Comparison of ENCODE assay signal across 8 cellular contexts in genomic region chr21:31872072-31872451, GRCh38. TPM values are rescaled to one million over a fixed set of nuclear protein-coding genes. Genes with fewer than 3 reads are reported as not detected.
DNase-seq lines count a peak whose midpoint lies in the region; ATAC-seq, FAIRE-seq and TF ChIP-seq lines count a peak whose summit lies in the region.

No MANE protein-coding gene starts in this region.

- H3K9me3 Mint-ChIP-seq in nephron: no peaks in the 10 kb centered on the region

- H3K27me3 ChIP-seq in BE2C (no peaks in the 10 kb centered on the region), HUES6 (ENCODE audit: control insufficient read depth, insufficient read depth, low read length) (peaks cover 28% of the 10 kb centered on the region), ectodermal cell (ENCODE audit: control insufficient read depth, insufficient read depth, low read length, poor library complexity, severe bottlenecking) (peaks cover 39% of the 10 kb centered on the region), gastrocnemius medialis (peaks cover 35 to 42% (median 40%) of the 10 kb centered on the region in 3 donors)

- no peaks in the 10 kb centered on the region for H3K9me3 ChIP-seq in BE2C
- no peaks in the 10 kb centered on the region for H3K9me3 ChIP-seq in HUES6 (ENCODE audit: control insufficient read depth, insufficient read depth, low read depth, low read length)
- H3K9me3 ChIP-seq in ectodermal cell (ENCODE audit: control insufficient read depth, low read length): no peaks in the 10 kb centered on the region
- H3K9me3 ChIP-seq in gastrocnemius medialis: no peaks in the 10 kb centered on the region

- H3K27ac ChIP-seq in HUES6 (ENCODE audit: low read depth, low read length) (no peak overlapping the region), ectodermal cell (ENCODE audit: insufficient read depth, low read depth, low read length, poor library complexity, severe bottlenecking) (no peak overlapping the region), gastrocnemius medialis (no peak overlapping the region)

- H3K4me3 ChIP-seq in BE2C (ENCODE audit: low read depth, low read length) (peak overlapping the region; percentile 67), HUES6 (ENCODE audit: low read depth, low read length) (peak overlapping the region; percentile 79), ectodermal cell (ENCODE audit: insufficient read depth, low read depth, low read length) (peak overlapping the region; percentile 66), gastrocnemius medialis (peak overlapping the region in 2 of 4 donors; percentile 55 to 61)

- TF ChIP-seq POLR2A in gastrocnemius medialis (IDR thresholded peaks at IDR 0.05): no peak

- peak overlapping the region; percentile 69 for H3K9ac ChIP-seq in HUES6 (ENCODE audit: low read length)

- no peaks in the 10 kb centered on the region for H3K4me1 ChIP-seq in BE2C
- H3K4me1 ChIP-seq in HUES6 (ENCODE audit: control insufficient read depth, insufficient read depth, low read length): peaks cover 29% of the 10 kb centered on the region
- H3K4me1 ChIP-seq in ectodermal cell (ENCODE audit: control insufficient read depth, insufficient read depth, low read length): peaks cover 8% of the 10 kb centered on the region
- peaks cover 3 to 13% of the 10 kb centered on the region in 2 donors for H3K4me1 ChIP-seq in gastrocnemius medialis

- in situ Hi-C loops in gastrocnemius medialis (cut with MboI; ENCODE audit: low sequenced_read_pairs in 4 of 4): no loop called here

- intact Hi-C loops in gastrocnemius medialis (cut with DNase I; ENCODE audit: low total_unique reads): loop anchor here (5.0 kb wide), 1 partner anchor 140 kb away; the partner anchor contains the start of gene SCAF4

- H3K4me1 Mint-ChIP-seq in nephron: peaks cover 38% of the 10 kb centered on the region

- peaks cover 5% of the 10 kb centered on the region for H3K36me3 Mint-ChIP-seq in nephron (ENCODE audit: low read depth)

- no peak for ATAC-seq in gastrocnemius medialis

- peaks cover 17% of the 10 kb centered on the region for H3K27me3 Mint-ChIP-seq in nephron (ENCODE audit: low read depth)

- no peak for TF ChIP-seq CTCF in BE2C (IDR thresholded peaks at IDR 0.05; ENCODE audit: low read depth, low read length)
- no peak for TF ChIP-seq CTCF in nephron (IDR thresholded peaks at IDR 0.05; ENCODE audit: unreplicated experiment in 3 of 3)
- no peak for TF ChIP-seq CTCF in gastrocnemius medialis (IDR thresholded peaks at IDR 0.05 in 4 of 5, conservative IDR thresholded peaks at IDR 0.05 in 1 of 5)

- FAIRE-seq in frontal cortex (lab: Jason Lieb, UNC): no peak

- WGBS in ectodermal cell, 2 experiments: 6 to 7% methylated on average over 12 of the region's 12 CpGs

- H3K4me3 Mint-ChIP-seq in nephron: peak overlapping the region; percentile 93 to 96 (median 94)

- no peak for DNase-seq in BE2C
- DNase-seq in frontal cortex (ENCODE audit: low spot score in 2 of 2): no peak
- no peak for DNase-seq in NCI-H2171 treated with DMSO at 0.1 percent for 48 hours (lab: John Stamatoyannopoulos, UW)
- no peak for DNase-seq in NCI-H2171 (lab: John Stamatoyannopoulos, UW)
- no peak for DNase-seq in gastrocnemius medialis

- peak overlapping the region; percentile 82 to 96 (median 94) for H3K27ac Mint-ChIP-seq in nephron

- no peaks in the 10 kb centered on the region; the same call in 1 of the 2 replicates for H3K36me3 ChIP-seq in BE2C
- no peaks in the 10 kb centered on the region for H3K36me3 ChIP-seq in HUES6 (ENCODE audit: control insufficient read depth, insufficient read depth, low read length)
- H3K36me3 ChIP-seq in ectodermal cell (ENCODE audit: control insufficient read depth, insufficient read depth, low read length): no peaks in the 10 kb centered on the region
- H3K36me3 ChIP-seq in gastrocnemius medialis: no peaks in the 10 kb centered on the region

RNA-seq across cellular contexts. Expression of gene HUNK, which starts 0.8 kb away (rescaled TPM):
- polyA plus RNA-seq in BE2C (2012; ENCODE audit: insufficient read depth, insufficient read length, low read depth): 1.2 TPM
- 8.4 TPM for polyA plus RNA-seq in ectodermal cell (2013, experiment 1 of 4)
- 10.8 TPM for polyA plus RNA-seq in ectodermal cell (2013, experiment 2 of 4)
- polyA plus RNA-seq in ectodermal cell (2013, experiment 3 of 4): 6.6 TPM
- 7.1 TPM for polyA plus RNA-seq in ectodermal cell (2013, experiment 4 of 4)
- total RNA-seq in frontal cortex (7.7 TPM), gastrocnemius medialis (under 1 TPM in 1 of 4 donors, not detected in 3; 0.13 TPM)
